ENCODE assay signal across 9 cellular contexts in genomic region chr17:50943575-50943933, GRCh38.
DNase-seq lines count a peak whose midpoint lies in the region; ATAC-seq and TF ChIP-seq lines count a peak whose summit lies in the region.
"Had no signal": no experiment of that assay in that cellular context is flagged by ENCODE, and none has a peak within 500 bp of the region (broad histone marks: within the 10 kb centered on the region; RNA-seq: fewer than 3 reads in every experiment).

No MANE protein-coding gene starts in this region.

- WGBS in mesodermal cell (ENCODE audit: insufficient coverage in 2 of 2), 2 experiments: 78 to 100% methylated on average over 1 to 5 of the region's 8 CpGs

- peak overlapping the region; percentile 70 for H3K4me3 Mint-ChIP-seq in activated naive CD8-positive, alpha-beta T cell treated with anti-CD3 and anti-CD28 coated beads, Interleukin-2, amount 10 ng/mL, durations not matched to agents 7 days and 5 days

- H3K36me3 ChIP-seq in mesodermal cell (ENCODE audit: control insufficient read depth, insufficient read depth, low read length): no peaks in the 10 kb centered on the region
- H3K36me3 ChIP-seq in uterus: no peaks in the 10 kb centered on the region

- H3K9me3 Mint-ChIP-seq in activated naive CD8-positive, alpha-beta T cell treated with anti-CD3 and anti-CD28 coated beads, Interleukin-2, amount 10 ng/mL, durations not matched to agents 7 days and 5 days: no peaks in the 10 kb centered on the region

- H3K36me3 Mint-ChIP-seq in activated naive CD8-positive, alpha-beta T cell treated with anti-CD3 and anti-CD28 coated beads, Interleukin-2, amount 10 ng/mL, durations not matched to agents 7 days and 5 days: peaks cover 1% of the 10 kb centered on the region

- no peak for TF ChIP-seq CTCF in uterus (IDR thresholded peaks at IDR 0.05)

- no peaks in the 10 kb centered on the region for H3K27me3 ChIP-seq in uterus

- POLR2A ChIA-PET in activated naive CD8-positive, alpha-beta T cell treated with anti-CD3 and anti-CD28 coated beads, Interleukin-2, amount 10 ng/mL, durations not matched to agents 7 days and 5 days (lab: Charles Lee): interaction anchor here (1.5 to 15.9 kb wide), 5 partner anchors 12 to 91 kb away, joined by 4 to 247 read pairs (median 9); partner anchors contain the start of gene TOB1

- peak overlapping the region; percentile 70 for H3K27ac Mint-ChIP-seq in activated naive CD8-positive, alpha-beta T cell treated with anti-CD3 and anti-CD28 coated beads, Interleukin-2, amount 10 ng/mL, durations not matched to agents 7 days and 5 days

- intact Hi-C loops in uterus (cut with DNase I; ENCODE audit: low total_unique reads): no loop called here

- H3K27ac ChIP-seq in mesodermal cell (ENCODE audit: low read depth, low read length, severe bottlenecking): no peak overlapping the region
- peak overlapping the region; percentile 74 to 80 for H3K27ac ChIP-seq in uterus

- DNase-seq in activated naive CD4-positive, alpha-beta T cell treated with Interleukin-2 at 50 U/mL for 16 hours: peak; percentile 4
- no peak for DNase-seq in activated naive CD4-positive, alpha-beta T cell (lab: John Stamatoyannopoulos, UW)
- peak; percentile 34 for DNase-seq in activated naive CD8-positive, alpha-beta T cell treated with anti-CD3 and anti-CD28 coated beads, Interleukin-2, amount 10 ng/mL, durations not matched to agents 7 days and 5 days
- peak in 1 of 2 donors; percentile 16 for DNase-seq in uterus
- DNase-seq in dedifferentiated amniotic fluid mesenchymal stem cell (ENCODE audit: extremely low spot score): no peak
- no peak for DNase-seq in cerebellum (ENCODE audit: low spot score)
- DNase-seq in EL: no peak
- DNase-seq: DND-41 had no signal

- H3K4me1 ChIP-seq in mesodermal cell (ENCODE audit: control insufficient read depth, insufficient read depth, low read length, poor library complexity, severe bottlenecking) (peaks cover 23% of the 10 kb centered on the region), uterus (peaks cover 0 to 12% of the 10 kb centered on the region in 2 donors)

- peaks cover 22% of the 10 kb centered on the region for H3K4me1 Mint-ChIP-seq in activated naive CD8-positive, alpha-beta T cell treated with anti-CD3 and anti-CD28 coated beads, Interleukin-2, amount 10 ng/mL, durations not matched to agents 7 days and 5 days

- peak; percentile 2 for ATAC-seq in activated naive CD8-positive, alpha-beta T cell treated with anti-CD3 and anti-CD28 coated beads, Interleukin-2, amount 10 ng/mL, durations not matched to agents 7 days and 5 days (ENCODE audit: low read depth)

- H3K27me3 Mint-ChIP-seq in activated naive CD8-positive, alpha-beta T cell treated with anti-CD3 and anti-CD28 coated beads, Interleukin-2, amount 10 ng/mL, durations not matched to agents 7 days and 5 days: no peaks in the 10 kb centered on the region

- H3K9me3 ChIP-seq in mesodermal cell (ENCODE audit: control insufficient read depth, low read length) (no peaks in the 10 kb centered on the region), uterus (no peaks in the 10 kb centered on the region)

- no peak for TF ChIP-seq POLR2A in uterus (IDR thresholded peaks at IDR 0.05)

- peak overlapping the region; percentile 30 for H3K4me3 ChIP-seq in mesodermal cell (ENCODE audit: extremely low read depth, insufficient read depth, low read length, poor library complexity, severe bottlenecking)
- no peak overlapping the region for H3K4me3 ChIP-seq in uterus

Comparison
In these comparisons a context has a peak if more than half of its experiments do, and no peak if none do; other contexts are left out.
1. DNase-seq: peak in activated naive CD4-positive, alpha-beta T cell treated with Interleukin-2 at 50 U/mL for 16 hours (single experiment) and activated naive CD8-positive, alpha-beta T cell treated with anti-CD3 and anti-CD28 coated beads, Interleukin-2, amount 10 ng/mL, durations not matched to agents 7 days and 5 days (single experiment); none in activated naive CD4-positive, alpha-beta T cell (0 of 4), dedifferentiated amniotic fluid mesenchymal stem cell (single experiment), cerebellum (single experiment) and EL (single experiment).